9 cellular contexts compared by ENCODE assay signal in genomic region chr10:47986413-47987230, GRCh38. TPM values are rescaled to one million over a fixed set of nuclear protein-coding genes. Genes with fewer than 3 reads are reported as not detected.
DNase-seq lines count a peak whose midpoint lies in the region; ATAC-seq, FAIRE-seq and TF ChIP-seq lines count a peak whose summit lies in the region.
"Not testable (repeated sequence)": the region's sequence is repeated elsewhere in the genome, so short reads cannot be mapped to it uniquely, and the experiment has no call there.
"Had no signal": no experiment of that assay in that cellular context is flagged by ENCODE, and none has a peak within 500 bp of the region (broad histone marks: within the 10 kb centered on the region; RNA-seq: fewer than 3 reads in every experiment).

No MANE protein-coding gene starts in this region.

- not testable (repeated sequence) for H3K4me1 Mint-ChIP-seq in WTC11

- not testable (repeated sequence) for H3K4me3 ChIP-seq in K562; heart right ventricle; mesenchymal stem cell (ENCODE audit: insufficient read depth in 1 of 2, low read depth in 1 of 2, low read length in 2 of 2); psoas muscle

- BruUV-seq in K562 (replicated peaks; lab: Mats Ljungman, UMichigan) = not testable (repeated sequence)

- H4K20me1 ChIP-seq in K562 (replicated peaks; ENCODE audit: control insufficient read depth, insufficient read depth, low read length) = not testable (repeated sequence)

- not testable (repeated sequence) for H3K23ac ChIP-seq in mesenchymal stem cell (ENCODE audit: low read length in 2 of 2)

- not testable (repeated sequence) for H3K4me2 ChIP-seq in K562 (ENCODE audit: insufficient read depth, low read length)
- H3K4me2 ChIP-seq in mesenchymal stem cell (ENCODE audit: low read length, poor library complexity, severe bottlenecking) = peak overlapping the region; percentile 53

- H3K4ac ChIP-seq in mesenchymal stem cell (ENCODE audit: low read depth in 1 of 2, low read length in 2 of 2) = peak overlapping the region in 1 of 2 experiments; percentile 51

- H3K4me3 Mint-ChIP-seq in WTC11 = peak overlapping the region; percentile 56

- H2BK120ac ChIP-seq in mesenchymal stem cell (ENCODE audit: low read depth, low read length) = peak overlapping the region; percentile 34

- H3K9me3 ChIP-seq in K562 (replicated peaks; ENCODE audit: control insufficient read depth, insufficient read depth, low read depth, low read length); heart right ventricle; mesenchymal stem cell (ENCODE audit: control insufficient read depth, low read length); psoas muscle: not testable (repeated sequence)

- H3K79me1 ChIP-seq in mesenchymal stem cell (replicated peaks; ENCODE audit: low read length, poor library complexity, severe bottlenecking) = not testable (repeated sequence)

- in situ Hi-C loops in K562 (cut with MboI) = not testable (repeated sequence)

- not testable (repeated sequence) for H3K14ac ChIP-seq in mesenchymal stem cell (ENCODE audit: low read length in 2 of 2)

- TF ChIP-seq EP300 in K562 (IDR thresholded peaks at IDR 0.05; ENCODE audit: low read length) = not testable (repeated sequence)

- not testable (repeated sequence) for H3K27me3 Mint-ChIP-seq in WTC11 (ENCODE audit: low read depth)

- H4K91ac ChIP-seq in mesenchymal stem cell (ENCODE audit: low read length) = peak overlapping the region; percentile 75

- POLR2A ChIA-PET in WTC11 (lab: Charles Lee); K562 (lab: Yijun Ruan, JAX): not testable (repeated sequence)

- H3K9me3 Mint-ChIP-seq in WTC11 = not testable (repeated sequence)

- H3K36me3 Mint-ChIP-seq in WTC11 = not testable (repeated sequence)

- not testable (repeated sequence) for H3K27me3 ChIP-seq in K562 (ENCODE audit: control insufficient read depth in 2 of 2, insufficient read depth in 2 of 2, low read length in 2 of 2); heart right ventricle; mesenchymal stem cell (ENCODE audit: control insufficient read depth in 1 of 2, insufficient read depth in 1 of 2, low read length in 2 of 2); psoas muscle (ENCODE audit: insufficient read depth in 3 of 3, low read length in 2 of 3)

- H3K27ac Mint-ChIP-seq in WTC11 = peak overlapping the region; percentile 79; the same call in 1 of the 2 replicates

- H2AK5ac ChIP-seq in mesenchymal stem cell (ENCODE audit: low read length, severe bottlenecking) = not testable (repeated sequence)

- H4K8ac ChIP-seq in mesenchymal stem cell (ENCODE audit: low read length) = peak overlapping the region; percentile 69

- peak; percentile 55 for ATAC-seq in GM18868 (IDR thresholded peaks at IDR 0.05; ENCODE audit: unreplicated experiment)
- ATAC-seq in HG03354 (IDR thresholded peaks at IDR 0.05; ENCODE audit: poor library complexity, severe bottlenecking, unreplicated experiment) = peak; percentile 61
- ATAC-seq in WTC11 = peak; percentile 79
- ATAC-seq in K562 = peak; percentile 99
- peak; percentile 80 to 92 (median 90) for ATAC-seq in heart right ventricle
- peak; percentile 63 to 92 (median 84) for ATAC-seq in psoas muscle

- not testable (repeated sequence) for H2BK12ac ChIP-seq in mesenchymal stem cell (ENCODE audit: low read length in 2 of 2)

- not testable (repeated sequence) for FAIRE-seq in K562 (lab: Jason Lieb, UNC)

- TF ChIP-seq CTCF in WTC11 (IDR thresholded peaks at IDR 0.05); psoas muscle (IDR thresholded peaks at IDR 0.05): not testable (repeated sequence)
- TF ChIP-seq CTCF in K562 (IDR thresholded peaks at IDR 0.05 in 2 of 3, conservative IDR thresholded peaks at IDR 0.05 in 1 of 3; ENCODE audit: insufficient read depth in 2 of 3, low read depth in 1 of 3, low read length in 3 of 3) (peak in 1 of 3 experiments; percentile 5; a peak in 1 of 6 replicates), heart right ventricle (IDR thresholded peaks at IDR 0.05) (peak in 3 of 9 donors; percentile 7 to 24 (median 23))

- H3K4me1 ChIP-seq in K562 (replicated peaks in 1 of 2; ENCODE audit: control insufficient read depth in 2 of 2, insufficient read depth in 2 of 2, low read length in 2 of 2); heart right ventricle; mesenchymal stem cell (ENCODE audit: control insufficient read depth, insufficient read depth, low read depth, low read length); psoas muscle: not testable (repeated sequence)

- WGBS in K562 (ENCODE audit: insufficient coverage, low coverage, missing lambda C conversion rate) = 0% methylated on average over 5 of the region's 49 CpGs
- 5 to 17% methylated on average over 8 to 16 of the region's 49 CpGs for WGBS in heart right ventricle, 2 donors
- no CpG with 5 or more reads among the region's 49 CpGs for WGBS in mesenchymal stem cell
- WGBS in psoas muscle, 3 donors = 3 to 14% (median 14%) methylated on average over 4 to 18 of the region's 49 CpGs

- not testable (repeated sequence) for TF ChIP-seq POLR2A in K562 (conservative IDR thresholded peaks at IDR 0.05)

- H3K27ac ChIP-seq in K562 (ENCODE audit: extremely low read depth, low read depth, low read length); heart right ventricle; psoas muscle: not testable (repeated sequence)
- H3K27ac ChIP-seq in mesenchymal stem cell (ENCODE audit: low read length, poor library complexity, severe bottlenecking) = peak overlapping the region; percentile 77

- H3K18ac ChIP-seq in mesenchymal stem cell (ENCODE audit: low read depth in 1 of 2, low read length in 2 of 2) = peak overlapping the region; percentile 70 to 76

- CTCF ChIA-PET in WTC11 (lab: Charles Lee); K562 (lab: Yijun Ruan, JAX; ENCODE audit: low intra/inter-chr PET ratio): not testable (repeated sequence)

- H3K9ac ChIP-seq in K562 (ENCODE audit: insufficient read depth in 1 of 2, low read depth in 2 of 2, low read length in 2 of 2) = 0 out of 4 replicates have a peak overlapping the region, but pooled peaks of 1 of the 2 experiments have one; percentile 35
- H3K9ac ChIP-seq in mesenchymal stem cell (ENCODE audit: low read length) = not testable (repeated sequence)

- not testable (repeated sequence) for H3K9me1 ChIP-seq in K562 (ENCODE audit: control insufficient read depth, insufficient read depth, low read length)

- not testable (repeated sequence) for TF ChIP-seq RAD21 in K562 (CRISPR knock-in tag; conservative IDR thresholded peaks at IDR 0.05 in 1 of 2, IDR thresholded peaks at IDR 0.05 in 1 of 2)

- DNase-seq in WTC11 (ENCODE audit: low spot score); K562 (ENCODE audit: extremely low read depth in 1 of 4, low spot score in 3 of 4); heart right ventricle; psoas muscle: not testable (repeated sequence)
- peak; percentile 6 for DNase-seq in mesenchymal stem cell

- H3K36me3 ChIP-seq in K562 (ENCODE audit: control insufficient read depth, insufficient read depth, low read length); heart right ventricle; mesenchymal stem cell (ENCODE audit: control insufficient read depth in 1 of 2, insufficient read depth in 2 of 2, low read depth in 1 of 2, low read length in 2 of 2); psoas muscle (ENCODE audit: insufficient read depth in 1 of 2, low read depth in 1 of 2): not testable (repeated sequence)

- not testable (repeated sequence) for H2BK5ac ChIP-seq in mesenchymal stem cell (ENCODE audit: low read depth, low read length, poor library complexity, severe bottlenecking)

- H2AFZ ChIP-seq in K562 (ENCODE audit: low read depth, low read length) = peak overlapping the region; percentile 68; the same call in 1 of the 2 replicates
- not testable (repeated sequence) for H2AFZ ChIP-seq in mesenchymal stem cell (ENCODE audit: low read depth, low read length)

- H3K79me2 ChIP-seq in K562 (ENCODE audit: control insufficient read depth, insufficient read depth, low read length) = not testable (repeated sequence)

- intact Hi-C loops in K562 (cut with micrococcal nuclease); heart right ventricle (cut with DNase I); psoas muscle (cut with DNase I): not testable (repeated sequence)

- peak overlapping the region; percentile 80 for H2BK15ac ChIP-seq in mesenchymal stem cell (ENCODE audit: low read depth, poor library complexity, severe bottlenecking)

TF ChIP-seq in K562, 482 proteins besides CTCF, POLR2A, EP300 and RAD21:
- peak; percentile 41; the same call in 1 of the 2 replicates for TF ChIP-seq EGR1 (conservative IDR thresholded peaks at IDR 0.05)

RNA-seq across cellular contexts. Expression of gene FAM25C, which starts 13.0 kb away (rescaled TPM):
- not detected in 3 replicates for total RNA-seq in WTC11 (2021)
- not detected in 2 replicates for total RNA-seq in K562 (2011; cell fraction: chromatin; rRNA removed; ENCODE audit: low replicate concordance)
- total RNA-seq in K562 (2011; cell fraction: nucleolus; rRNA removed) = not detected in 2 replicates
- not detected in 2 replicates for total RNA-seq in K562 (2011; cell fraction: nucleoplasm; rRNA removed)
- not detected in 2 replicates for total RNA-seq in K562 (2014; rRNA removed)
- not detected in 2 replicates for total RNA-seq in K562 (2014; rRNA removed; fragmentation: Illumina TruSeq; extraction: Trizol)
- total RNA-seq in K562 (2015; rRNA removed; fragmentation: Illumina TruSeq; extraction: Trizol) = not detected in 2 replicates
- total RNA-seq in K562 (2021) = not detected in 2 replicates
- not detected in 2 replicates for polyA plus RNA-seq in K562 (2011; rRNA removed)
- polyA plus RNA-seq in K562 (2011; cell fraction: cytosol; rRNA removed) = not detected in 2 replicates
- not detected in 2 replicates for polyA plus RNA-seq in K562 (2011; cell fraction: nucleus; rRNA removed)
- polyA plus RNA-seq in K562 (2012) = not detected in 2 replicates
- polyA plus RNA-seq in K562 (2014; fragmentation: Illumina TruSeq; extraction: Trizol) = not detected in 2 replicates
- not detected for polyA plus RNA-seq in K562 (2014; fragmentation: Nextera tagmentation; extraction: Ambion mirVana)
- not detected in 2 replicates for polyA plus RNA-seq in K562 (2014; rRNA removed)
- polyA minus RNA-seq in K562 (2011; rRNA and poly(A)+ RNA removed) = not detected in 2 replicates
- not detected in 2 replicates for polyA minus RNA-seq in K562 (2011; cell fraction: cytosol; rRNA and poly(A)+ RNA removed)
- not detected in 2 replicates for polyA minus RNA-seq in K562 (2011; cell fraction: nucleus; rRNA and poly(A)+ RNA removed)
- total RNA-seq in heart right ventricle = not detected
- polyA plus RNA-seq in heart right ventricle = not detected
- not detected for polyA plus RNA-seq in mesenchymal stem cell (2013, experiment 1 of 2)
- polyA plus RNA-seq in mesenchymal stem cell (2013, experiment 2 of 2) = not detected
- not detected for total RNA-seq in psoas muscle
- polyA plus RNA-seq in psoas muscle = under 1 TPM in 1 of 3 donors, not detected in 2; 0.56 TPM
- total RNA-seq: dermis microvascular lymphatic vessel endothelial cell, temporal lobe had no signal
